26 cellular contexts compared by ENCODE assay signal in the genomic region with DNA sequence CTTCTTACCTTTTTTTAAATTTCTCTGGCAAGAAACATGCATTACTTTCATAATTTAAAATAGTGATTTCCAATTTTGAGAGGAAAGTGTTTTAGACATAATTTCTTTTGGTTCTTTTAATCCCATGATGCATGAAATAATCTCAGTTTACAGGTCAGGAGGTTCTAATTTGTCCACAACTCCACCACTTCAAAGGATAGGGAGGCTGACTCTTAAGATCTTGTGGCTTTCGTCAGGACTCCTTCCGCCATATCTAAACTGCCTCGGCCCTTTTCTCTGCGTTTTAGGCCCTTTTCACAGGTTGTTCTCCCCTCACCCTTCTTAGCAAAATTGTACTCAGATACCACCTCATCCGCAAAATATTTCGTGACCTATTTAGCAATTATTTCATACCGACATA.
"Had no signal": no experiment of that assay in that cellular context is flagged by ENCODE, and none has a peak within 500 bp of the region (broad histone marks: within the 10 kb centered on the region; RNA-seq: fewer than 3 reads in every experiment).

No MANE protein-coding gene starts in this region.

- H3K4me3 ChIP-seq: adrenal gland, cardiac muscle cell, gastroesophageal sphincter, heart left ventricle, right lobe of liver, thoracic aorta, uterus had no signal

- H3K27me3 Mint-ChIP-seq: activated CD4-positive, alpha-beta memory T cell treated with anti-CD3 and anti-CD28 coated beads, Interleukin-2, amount 10 ng/mL, durations not matched to agents 7 days and 5 days; activated CD4-positive, alpha-beta T cell treated with anti-CD3 and anti-CD28 coated beads, Interleukin-2, amount 10 ng/mL, durations not matched to agents 7 days and 5 days; activated T-cell treated with anti-CD3 and anti-CD28 coated beads, Interleukin-2, amount 50 U/mL, for 24 hours; brain; naive thymus-derived CD4-positive, alpha-beta T cell; type B pancreatic cell had no signal

- H3K27ac Mint-ChIP-seq: activated CD4-positive, alpha-beta memory T cell treated with anti-CD3 and anti-CD28 coated beads, Interleukin-2, amount 10 ng/mL, durations not matched to agents 7 days and 5 days; activated CD4-positive, alpha-beta T cell treated with anti-CD3 and anti-CD28 coated beads, Interleukin-2, amount 10 ng/mL, durations not matched to agents 7 days and 5 days; activated naive CD4-positive, alpha-beta T cell treated with anti-CD3 and anti-CD28 coated beads, Interleukin-2, amount 50 U/mL, for 72 hours; activated T-cell treated with anti-CD3 and anti-CD28 coated beads, Interleukin-2, amount 50 U/mL, for 24 hours; brain; mesothelial cell of epicardium; T-helper 1 cell treated with Interleukin-12 subunit alpha and Interleukin-12 subunit beta and Interleukin-4 antibody, amounts not matched to agents 30 μg/mL and 1 μg/mL, for 36 hours; type B pancreatic cell had no signal

- H3K36me3 ChIP-seq: adrenal gland, right lobe of liver, thoracic aorta, uterus had no signal

- H3K27me3 ChIP-seq: adrenal gland, cardiac muscle cell, gastroesophageal sphincter, heart left ventricle, right lobe of liver, uterus had no signal

- H3K9me3 Mint-ChIP-seq: activated CD4-positive, alpha-beta memory T cell treated with anti-CD3 and anti-CD28 coated beads, Interleukin-2, amount 10 ng/mL, durations not matched to agents 7 days and 5 days; activated CD4-positive, alpha-beta T cell treated with anti-CD3 and anti-CD28 coated beads, Interleukin-2, amount 10 ng/mL, durations not matched to agents 7 days and 5 days; activated naive CD4-positive, alpha-beta T cell treated with anti-CD3 and anti-CD28 coated beads, Interleukin-2, amount 50 U/mL, for 72 hours; activated T-cell treated with anti-CD3 and anti-CD28 coated beads, Interleukin-2, amount 50 U/mL, for 24 hours; brain; mesothelial cell of epicardium; naive thymus-derived CD4-positive, alpha-beta T cell; T-helper 1 cell treated with Interleukin-12 subunit alpha and Interleukin-12 subunit beta and Interleukin-4 antibody, amounts not matched to agents 30 μg/mL and 1 μg/mL, for 36 hours; type B pancreatic cell had no signal

- ATAC-seq: activated CD4-positive, CD25-positive, alpha-beta regulatory T cell treated with anti-CD3 and anti-CD28 coated beads, Interleukin-2, amount 50 U/mL, for 24 hours; activated naive CD4-positive, alpha-beta T cell treated with anti-CD3 and anti-CD28 coated beads, Interleukin-2, amount 50 U/mL, for 72 hours; gastroesophageal sphincter; heart left ventricle; naive thymus-derived CD4-positive, alpha-beta T cell; right lobe of liver; stimulated activated naive CD8-positive, alpha-beta T cell treated with anti-CD3 and anti-CD28 coated beads, Interleukin-15, Interleukin-2, amounts not matched to agents 100 U/mL and 50 U/mL, for 24 hours had no signal

- H3K9me3 ChIP-seq: adrenal gland, gastroesophageal sphincter, heart left ventricle, right lobe of liver, thoracic aorta, uterus had no signal

- H3K4me1 Mint-ChIP-seq: mesothelial cell of epicardium had no signal

- H3K4me1 ChIP-seq: uterus had no signal

- DNase-seq: activated CD4-positive, alpha-beta memory T cell treated with anti-CD3 and anti-CD28 coated beads, Interleukin-2, amount 10 ng/mL, durations not matched to agents 7 days and 5 days; activated CD4-positive, alpha-beta T cell treated with anti-CD3 and anti-CD28 coated beads, Interleukin-2, amount 10 ng/mL, durations not matched to agents 7 days and 5 days; activated CD8-positive, alpha-beta memory T cell treated with anti-CD3 and anti-CD28 coated beads, Interleukin-2, amount 50 U/mL, for 48 hours; activated gamma-delta T cell treated with Interleukin-2 at 50 U/mL for 16 hours; activated T-cell treated with anti-CD3 and anti-CD28 coated beads, Interleukin-2, amount 50 U/mL, for 24 hours; adrenal gland; aorta; cortex of kidney; heart left ventricle; hypothalamus; naive thymus-derived CD4-positive, alpha-beta T cell; posterior cingulate gyrus; right lobe of liver; stimulated activated CD4-positive, alpha-beta T cell treated with anti-CD3 and anti-CD28 coated beads, Interleukin-2, amount 100 ng/mL, for 48 hours; stimulated activated naive CD8-positive, alpha-beta T cell treated with anti-CD3 and anti-CD28 coated beads, Interleukin-15, Interleukin-2, amounts not matched to agents 100 U/mL and 50 U/mL, for 24 hours; T-helper 9 cell; uterus had no signal

- H3K4me3 Mint-ChIP-seq: activated CD4-positive, alpha-beta memory T cell treated with anti-CD3 and anti-CD28 coated beads, Interleukin-2, amount 10 ng/mL, durations not matched to agents 7 days and 5 days; activated CD4-positive, alpha-beta T cell treated with anti-CD3 and anti-CD28 coated beads, Interleukin-2, amount 10 ng/mL, durations not matched to agents 7 days and 5 days; activated T-cell treated with anti-CD3 and anti-CD28 coated beads, Interleukin-2, amount 50 U/mL, for 24 hours; brain; mesothelial cell of epicardium; T-helper 1 cell treated with Interleukin-12 subunit alpha and Interleukin-12 subunit beta and Interleukin-4 antibody, amounts not matched to agents 30 μg/mL and 1 μg/mL, for 36 hours; type B pancreatic cell had no signal
